Comparison of ENCODE assay signal across 16 cellular contexts in genomic region chrX:150697641-150698040, GRCh38. TPM values are rescaled to one million over a fixed set of nuclear protein-coding genes. Genes with fewer than 3 reads are reported as not detected.
DNase-seq lines count a peak whose midpoint lies in the region; ATAC-seq and TF ChIP-seq lines count a peak whose summit lies in the region.
"Had no signal": no experiment of that assay in that cellular context is flagged by ENCODE, and none has a peak within 500 bp of the region (broad histone marks: within the 10 kb centered on the region; RNA-seq: fewer than 3 reads in every experiment).

No MANE protein-coding gene starts in this region.

- H3K27me3 ChIP-seq in gastroesophageal sphincter, result no peaks in the 10 kb centered on the region
- H3K27me3 ChIP-seq: gastrocnemius medialis had no signal

- no peaks in the 10 kb centered on the region for H3K36me3 ChIP-seq in gastroesophageal sphincter
- H3K36me3 ChIP-seq: gastrocnemius medialis, thoracic aorta had no signal

- TF ChIP-seq CTCF in chondrocyte (IDR thresholded peaks at IDR 0.05), result no peak
- TF ChIP-seq CTCF in gastroesophageal sphincter (IDR thresholded peaks at IDR 0.05), result no peak

- H3K9me3 Mint-ChIP-seq in chondrocyte (ENCODE audit: low read depth), result no peaks in the 10 kb centered on the region
- H3K9me3 Mint-ChIP-seq in stimulated activated naive CD8-positive, alpha-beta T cell treated with anti-CD3 and anti-CD28 coated beads, Interleukin-15, amount 100 ng/mL, for 72 hours, result no peaks in the 10 kb centered on the region
- H3K9me3 Mint-ChIP-seq: dendritic cell treated with granulocyte-macrophage colony-stimulating factor and Interleukin-4, amounts not matched to agents 40 ng/mL and 50 ng/mL, for 4 days had no signal

- no peak for TF ChIP-seq EP300 in gastroesophageal sphincter (IDR thresholded peaks at IDR 0.05)

- peaks cover 0 to 24% (median 5%) of the 10 kb centered on the region in 3 donors for H3K4me1 ChIP-seq in gastroesophageal sphincter

- H3K4me3 Mint-ChIP-seq in T-helper 17 cell (peak overlapping the region; percentile 78), chondrocyte (ENCODE audit: unreplicated experiment) (no peak overlapping the region)
- H3K4me3 Mint-ChIP-seq in stimulated activated naive CD8-positive, alpha-beta T cell treated with anti-CD3 and anti-CD28 coated beads, Interleukin-15, amount 100 ng/mL, for 72 hours, result peak overlapping the region in 1 of 2 donors; percentile 84
- H3K4me3 Mint-ChIP-seq: dendritic cell treated with granulocyte-macrophage colony-stimulating factor and Interleukin-4, amounts not matched to agents 40 ng/mL and 50 ng/mL, for 4 days had no signal

- H3K4me1 Mint-ChIP-seq in T-helper 17 cell, result peaks cover 32% of the 10 kb centered on the region
- peaks cover 34% of the 10 kb centered on the region for H3K4me1 Mint-ChIP-seq in chondrocyte (ENCODE audit: low read depth)
- H3K4me1 Mint-ChIP-seq in stimulated activated naive CD8-positive, alpha-beta T cell treated with anti-CD3 and anti-CD28 coated beads, Interleukin-15, amount 100 ng/mL, for 72 hours, result peaks cover 38% of the 10 kb centered on the region

- no peak for TF ChIP-seq POLR2A in gastroesophageal sphincter (IDR thresholded peaks at IDR 0.05)

- H3K4me3 ChIP-seq in gastroesophageal sphincter, result no peak overlapping the region
- H3K4me3 ChIP-seq: gastrocnemius medialis, thoracic aorta had no signal

- no peak for ATAC-seq in T-helper 17 cell
- peak; percentile 3 for ATAC-seq in stimulated activated naive CD8-positive, alpha-beta T cell treated with anti-CD3 and anti-CD28 coated beads, Interleukin-15, amount 100 ng/mL, for 72 hours
- no peak for ATAC-seq in HG03460 (IDR thresholded peaks at IDR 0.05; ENCODE audit: unreplicated experiment)
- no peak for ATAC-seq in gastroesophageal sphincter
- ATAC-seq: gastrocnemius medialis, HCT116 had no signal

- peak; percentile 49 for DNase-seq in stimulated activated CD4-positive, alpha-beta T cell treated with anti-CD3 and anti-CD28 coated beads, Interleukin-1b, Interleukin-23, amount 100 ng/mL, for 48 hours
- DNase-seq in stimulated activated CD4-positive, alpha-beta T cell treated with anti-CD3 and anti-CD28 coated beads, Interleukin-12 subunit alpha, Interleukin-12 subunit beta, amount 100 ng/mL, for 4 hours, result no peak
- DNase-seq in T-helper 17 cell (no peak), chondrocyte (ENCODE audit: low spot score) (no peak)
- peak in 1 of 2 donors; percentile 39 for DNase-seq in stimulated activated naive CD8-positive, alpha-beta T cell treated with anti-CD3 and anti-CD28 coated beads, Interleukin-15, amount 100 ng/mL, for 72 hours
- DNase-seq in activated CD4-positive, CD25-positive, alpha-beta regulatory T cell treated with anti-CD3 and anti-CD28 coated beads, Interleukin-2, amount 50 U/mL, for 72 hours, result no peak
- DNase-seq: activated gamma-delta T cell, gastrocnemius medialis, NCI-H187, NCI-H446 treated with DMSO at 0.1 percent for 48 hours, Right ventricle myocardium superior had no signal

- whole genome bisulfite sequencing in gastroesophageal sphincter (ENCODE audit: low coverage in 1 of 2), 2 donors, result 60 to 64% methylated on average over 1 to 7 of the region's 7 CpGs

- H3K27ac ChIP-seq in gastroesophageal sphincter, result no peak overlapping the region
- H3K27ac ChIP-seq: thoracic aorta had no signal

- H3K27ac Mint-ChIP-seq in T-helper 17 cell (peak overlapping the region; percentile 59), chondrocyte (ENCODE audit: unreplicated experiment) (peak overlapping the region; percentile 77)
- peak overlapping the region in 1 of 2 donors; percentile 72 for H3K27ac Mint-ChIP-seq in stimulated activated naive CD8-positive, alpha-beta T cell treated with anti-CD3 and anti-CD28 coated beads, Interleukin-15, amount 100 ng/mL, for 72 hours

- no peaks in the 10 kb centered on the region for H3K9me3 ChIP-seq in T-helper 17 cell (ENCODE audit: control insufficient read depth, low read length, poor library complexity, severe bottlenecking)
- no peaks in the 10 kb centered on the region for H3K9me3 ChIP-seq in gastroesophageal sphincter
- H3K9me3 ChIP-seq: gastrocnemius medialis, thoracic aorta had no signal

- H3K27me3 Mint-ChIP-seq in T-helper 17 cell (no peaks in the 10 kb centered on the region), chondrocyte (ENCODE audit: low read depth) (no peaks in the 10 kb centered on the region)
- no peaks in the 10 kb centered on the region for H3K27me3 Mint-ChIP-seq in stimulated activated naive CD8-positive, alpha-beta T cell treated with anti-CD3 and anti-CD28 coated beads, Interleukin-15, amount 100 ng/mL, for 72 hours
- H3K27me3 Mint-ChIP-seq: dendritic cell treated with granulocyte-macrophage colony-stimulating factor and Interleukin-4, amounts not matched to agents 40 ng/mL and 50 ng/mL, for 4 days had no signal

- H3K36me3 Mint-ChIP-seq in T-helper 17 cell (ENCODE audit: low read depth) (peaks cover 2% of the 10 kb centered on the region), chondrocyte (ENCODE audit: low read depth) (no peaks in the 10 kb centered on the region)

RNA-seq across cellular contexts. Expression of gene MTMR1, which starts 4.4 kb away (rescaled TPM):
- total RNA-seq in T-helper 17 cell (10 to 100 TPM; 40.3 to 45.6 TPM), chondrocyte (20.9 to 23.6 TPM (median 21.3 TPM) in 3 replicates), gastroesophageal sphincter (10 to 100 TPM; 17.3 to 26.1 (median 21.5) TPM)
